In genomic region chr13:19864018-19864338, GRCh38 we compare ENCODE assay signal across 8 cellular contexts.
DNase-seq lines count a peak whose midpoint lies in the region; ATAC-seq and TF ChIP-seq lines count a peak whose summit lies in the region.

No MANE protein-coding gene starts in this region.

- H3K27ac ChIP-seq in layer of hippocampus (ENCODE audit: low read depth, low read length): peak overlapping the region; percentile 96

- H3K4me3 ChIP-seq in GM12864 (ENCODE audit: low read depth, low read length) (peak overlapping the region; percentile 97), cardiac fibroblast (replicated peaks in 1 of 2; ENCODE audit: low read depth in 2 of 2, low read length in 2 of 2) (peak overlapping the region; percentile 52 to 78)

- H3K27me3 ChIP-seq in layer of hippocampus (ENCODE audit: control insufficient read depth, insufficient read depth, low read length): no peaks in the 10 kb centered on the region

- DNase-seq in GM12864 (ENCODE audit: low read depth) (peak; percentile 56), Kasumi-1 (lab: John Stamatoyannopoulos, UW) (peak; percentile 24 to 36), T-helper 9 cell (peak; percentile 44), cardiac fibroblast (ENCODE audit: low read depth in 2 of 2) (peak; percentile 80 to 89), amniotic stem cell (lab: John Stamatoyannopoulos, UW) (no peak)
- DNase-seq in stimulated activated CD4-positive, alpha-beta T cell treated with anti-CD3 and anti-CD28 coated beads, Interleukin-4, amount 100 ng/mL, for 1 hour: peak; percentile 56

- ATAC-seq in GM21825 (IDR thresholded peaks at IDR 0.05; ENCODE audit: unreplicated experiment): peak; percentile 24

- TF ChIP-seq CTCF in GM12864 (IDR thresholded peaks at IDR 0.05; ENCODE audit: low read depth, low read length, missing control alignments) (no peak), cardiac fibroblast (IDR thresholded peaks at IDR 0.05; ENCODE audit: low read depth, low read length) (no peak)
